In the genomic region with DNA sequence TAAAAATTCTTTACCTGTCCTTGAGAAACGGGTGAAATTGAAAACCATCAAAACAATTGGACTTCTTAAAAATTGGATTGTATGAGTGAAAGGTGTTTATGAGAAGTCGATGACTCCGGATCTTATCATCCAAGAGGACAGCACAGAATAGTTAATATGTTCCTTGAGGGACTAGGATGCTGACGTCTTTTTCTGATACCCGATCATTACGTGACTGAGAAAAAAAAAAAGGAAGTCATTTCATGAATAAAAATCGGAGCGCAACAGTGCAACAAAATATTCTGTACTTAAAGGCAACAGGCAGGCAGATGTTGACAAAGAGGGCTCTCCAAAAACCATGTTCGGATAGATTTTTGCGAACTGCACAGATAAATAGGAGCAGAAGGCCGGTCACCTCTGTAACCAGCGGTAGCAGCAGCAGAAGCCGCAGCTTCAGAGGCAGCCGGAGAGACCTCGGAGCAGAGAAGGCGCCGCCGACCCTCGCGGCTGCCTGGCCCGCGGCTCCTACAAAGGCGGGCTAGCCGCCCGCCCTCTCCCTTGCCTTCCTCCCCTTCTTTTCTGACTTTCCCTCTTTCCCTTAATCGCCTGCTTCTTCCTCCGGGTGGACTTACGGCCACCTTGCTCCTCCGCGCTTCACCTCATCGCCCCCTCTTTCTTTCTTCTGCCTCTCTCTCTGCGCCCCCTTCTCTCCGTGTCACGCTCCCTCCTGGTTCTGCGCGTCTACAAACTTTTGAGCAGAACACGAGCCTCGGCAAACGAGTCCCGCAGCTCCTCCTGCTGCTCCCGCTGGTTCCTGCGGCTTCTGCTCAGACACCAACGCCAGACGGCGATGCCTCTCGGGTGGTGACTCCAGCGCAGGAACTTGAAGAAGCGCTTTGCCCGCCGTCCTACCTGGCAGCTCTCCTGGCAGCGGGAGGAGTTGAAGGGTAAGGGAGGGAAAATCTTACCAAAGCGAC, we compare ENCODE assay signal across 12 cellular contexts. TPM values are rescaled to one million over a fixed set of nuclear protein-coding genes. Genes with fewer than 3 reads are reported as not detected.
A peak's percentile ranks its signal among the peaks of the same experiment; 100 is the strongest.
DNase-seq lines count a peak whose midpoint lies in the region; ATAC-seq, FAIRE-seq and TF ChIP-seq lines count a peak whose summit lies in the region.
"Had no signal": no experiment of that assay in that cellular context is flagged by ENCODE, and none has a peak within 500 bp of the region (broad histone marks: within the 10 kb centered on the region; RNA-seq: fewer than 3 reads in every experiment).

A gene (plus strand): TSS at position 737 of the 956 bp plus-strand sequence. CDS start 516 bp downstream, outside the sequence.

- no peaks in the 10 kb centered on the region for H3K36me3 ChIP-seq in H7 (replicated peaks; ENCODE audit: control insufficient read depth, insufficient read depth, low read length)

- DNase-seq in COLO668 (lab: John Stamatoyannopoulos, UW; ENCODE audit: unreplicated experiment): peak; percentile 81
- peak; percentile 76 for DNase-seq in H7
- peak; percentile 62 for DNase-seq in iPS-NIHi11 (ENCODE audit: low spot score)
- DNase-seq in GM12892 (ENCODE audit: insufficient read length): no peak
- DNase-seq in GM12891 (ENCODE audit: insufficient read length, low spot score): no peak
- DNase-seq in stimulated activated CD8-positive, alpha-beta memory T cell treated with anti-CD3 and anti-CD28 coated beads, Interleukin-4, amount 100 ng/mL, for 48 hours: no peak
- DNase-seq: activated gamma-delta T cell, hippocampal formation, NCI-H774 had no signal

- FAIRE-seq in GM12892 (lab: Jason Lieb, UNC): no peak
- no peak for FAIRE-seq in GM12891 (lab: Jason Lieb, UNC)
- FAIRE-seq: small intestine had no signal

- ATAC-seq in SK-N-SH treated with all-trans-retinoic acid at 6 μM for 48 hours: peak; percentile 31; the same call in 1 of the 3 replicates
- no peak for ATAC-seq in GM18909 (IDR thresholded peaks at IDR 0.05; ENCODE audit: poor library complexity, unreplicated experiment)

- no peak for TF ChIP-seq POLR2A in GM12892 (IDR thresholded peaks at IDR 0.05; ENCODE audit: low read depth, low read length)
- TF ChIP-seq POLR2A in GM12891 (IDR thresholded peaks at IDR 0.05; ENCODE audit: low read depth, low read length): no peak

- peak within 1 kb of the TSS; percentile 47 for H3K4me3 ChIP-seq in H7 (ENCODE audit: insufficient read depth, low read depth, low read length)

- H3K27me3 ChIP-seq in H7 (ENCODE audit: control insufficient read depth, insufficient read depth, low read length): peaks cover 75% of the 10 kb centered on the region

TF ChIP-seq in SK-N-SH treated with all-trans-retinoic acid at 6 μM for 48 hours, 23 proteins besides CTCF, POLR2A, EP300 and RAD21 (continues in another document):
- TF ChIP-seq, protein P1, sequence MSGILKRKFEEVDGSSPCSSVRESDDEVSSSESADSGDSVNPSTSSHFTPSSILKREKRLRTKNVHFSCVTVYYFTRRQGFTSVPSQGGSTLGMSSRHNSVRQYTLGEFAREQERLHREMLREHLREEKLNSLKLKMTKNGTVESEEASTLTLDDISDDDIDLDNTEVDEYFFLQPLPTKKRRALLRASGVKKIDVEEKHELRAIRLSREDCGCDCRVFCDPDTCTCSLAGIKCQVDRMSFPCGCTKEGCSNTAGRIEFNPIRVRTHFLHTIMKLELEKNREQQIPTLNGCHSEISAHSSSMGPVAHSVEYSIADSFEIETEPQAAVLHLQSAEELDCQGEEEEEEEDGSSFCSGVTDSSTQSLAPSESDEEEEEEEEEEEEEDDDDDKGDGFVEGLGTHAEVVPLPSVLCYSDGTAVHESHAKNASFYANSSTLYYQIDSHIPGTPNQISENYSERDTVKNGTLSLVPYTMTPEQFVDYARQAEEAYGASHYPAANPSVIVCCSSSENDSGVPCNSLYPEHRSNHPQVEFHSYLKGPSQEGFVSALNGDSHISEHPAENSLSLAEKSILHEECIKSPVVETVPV (CRISPR knock-in tag; IDR thresholded peaks at IDR 0.05): no peak
- TF ChIP-seq ZNF70 (CRISPR knock-in tag; IDR thresholded peaks at IDR 0.05): no peak
- no peak for TF ChIP-seq ZFP30 (CRISPR knock-in tag; IDR thresholded peaks at IDR 0.05)
- no peak for TF ChIP-seq TOX (CRISPR knock-in tag; IDR thresholded peaks at IDR 0.05; ENCODE audit: borderline replicate concordance)
- TF ChIP-seq, protein P2, sequence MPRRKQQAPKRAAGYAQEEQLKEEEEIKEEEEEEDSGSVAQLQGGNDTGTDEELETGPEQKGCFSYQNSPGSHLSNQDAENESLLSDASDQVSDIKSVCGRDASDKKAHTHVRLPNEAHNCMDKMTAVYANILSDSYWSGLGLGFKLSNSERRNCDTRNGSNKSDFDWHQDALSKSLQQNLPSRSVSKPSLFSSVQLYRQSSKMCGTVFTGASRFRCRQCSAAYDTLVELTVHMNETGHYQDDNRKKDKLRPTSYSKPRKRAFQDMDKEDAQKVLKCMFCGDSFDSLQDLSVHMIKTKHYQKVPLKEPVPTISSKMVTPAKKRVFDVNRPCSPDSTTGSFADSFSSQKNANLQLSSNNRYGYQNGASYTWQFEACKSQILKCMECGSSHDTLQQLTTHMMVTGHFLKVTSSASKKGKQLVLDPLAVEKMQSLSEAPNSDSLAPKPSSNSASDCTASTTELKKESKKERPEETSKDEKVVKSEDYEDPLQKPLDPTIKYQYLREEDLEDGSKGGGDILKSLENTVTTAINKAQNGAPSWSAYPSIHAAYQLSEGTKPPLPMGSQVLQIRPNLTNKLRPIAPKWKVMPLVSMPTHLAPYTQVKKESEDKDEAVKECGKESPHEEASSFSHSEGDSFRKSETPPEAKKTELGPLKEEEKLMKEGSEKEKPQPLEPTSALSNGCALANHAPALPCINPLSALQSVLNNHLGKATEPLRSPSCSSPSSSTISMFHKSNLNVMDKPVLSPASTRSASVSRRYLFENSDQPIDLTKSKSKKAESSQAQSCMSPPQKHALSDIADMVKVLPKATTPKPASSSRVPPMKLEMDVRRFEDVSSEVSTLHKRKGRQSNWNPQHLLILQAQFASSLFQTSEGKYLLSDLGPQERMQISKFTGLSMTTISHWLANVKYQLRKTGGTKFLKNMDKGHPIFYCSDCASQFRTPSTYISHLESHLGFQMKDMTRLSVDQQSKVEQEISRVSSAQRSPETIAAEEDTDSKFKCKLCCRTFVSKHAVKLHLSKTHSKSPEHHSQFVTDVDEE (CRISPR knock-in tag; IDR thresholded peaks at IDR 0.05): no peak
- no peak for TF ChIP-seq GLIS3 (CRISPR knock-in tag; IDR thresholded peaks at IDR 0.05)
- TF ChIP-seq SNAI2 (CRISPR knock-in tag; IDR thresholded peaks at IDR 0.05): no peak
- TF ChIP-seq ZC3H10 (CRISPR knock-in tag; IDR thresholded peaks at IDR 0.05): no peak
- TF ChIP-seq ZFP3 (CRISPR knock-in tag; IDR thresholded peaks at IDR 0.05): no peak

TF ChIP-seq in GM12891, 5 proteins besides CTCF, POLR2A, EP300 and RAD21:
- no peak for TF ChIP-seq PAX5 (IDR thresholded peaks at IDR 0.05; ENCODE audit: insufficient read depth, low read length, severe bottlenecking)
- TF ChIP-seq SPI1 (IDR thresholded peaks at IDR 0.05; ENCODE audit: low read depth, low read length): no peak
- no peak for TF ChIP-seq POLR2AphosphoS5 (IDR thresholded peaks at IDR 0.05; ENCODE audit: low read depth, low read length)
- no peak for TF ChIP-seq POU2F2 (IDR thresholded peaks at IDR 0.05; ENCODE audit: low read depth, low read length)
- no peak for TF ChIP-seq TAF1 (IDR thresholded peaks at IDR 0.05; ENCODE audit: low read depth, low read length)
TF ChIP-seq in GM12891: peak in this region for 0.

RNA-seq across cellular contexts. Expression of the gene that starts here (rescaled TPM):
- total RNA-seq in H7 (2014; rRNA removed; shearing (Covaris generic)): not detected in 2 replicates
- not detected for polyA plus RNA-seq in GM12892 (2012; ENCODE audit: missing spikeins)
- not detected for polyA plus RNA-seq in GM12891 (2012; ENCODE audit: low read depth, missing spikeins)

Comparison
In these comparisons a context has a peak if more than half of its experiments do, and no peak if none do; other contexts are left out.
1. Peak in DNase-seq and H3K4me3 ChIP-seq in H7; RNA of the gene not detected or under 1 TPM.
2. DNase-seq: peak in COLO668 (single experiment) and iPS-NIHi11 (single experiment); none in GM12892 (single experiment), GM12891 (single experiment) and stimulated activated CD8-positive, alpha-beta memory T cell treated with anti-CD3 and anti-CD28 coated beads, Interleukin-4, amount 100 ng/mL, for 48 hours (single experiment).